1 cellular context compared by ENCODE assay signal in the genomic region with DNA sequence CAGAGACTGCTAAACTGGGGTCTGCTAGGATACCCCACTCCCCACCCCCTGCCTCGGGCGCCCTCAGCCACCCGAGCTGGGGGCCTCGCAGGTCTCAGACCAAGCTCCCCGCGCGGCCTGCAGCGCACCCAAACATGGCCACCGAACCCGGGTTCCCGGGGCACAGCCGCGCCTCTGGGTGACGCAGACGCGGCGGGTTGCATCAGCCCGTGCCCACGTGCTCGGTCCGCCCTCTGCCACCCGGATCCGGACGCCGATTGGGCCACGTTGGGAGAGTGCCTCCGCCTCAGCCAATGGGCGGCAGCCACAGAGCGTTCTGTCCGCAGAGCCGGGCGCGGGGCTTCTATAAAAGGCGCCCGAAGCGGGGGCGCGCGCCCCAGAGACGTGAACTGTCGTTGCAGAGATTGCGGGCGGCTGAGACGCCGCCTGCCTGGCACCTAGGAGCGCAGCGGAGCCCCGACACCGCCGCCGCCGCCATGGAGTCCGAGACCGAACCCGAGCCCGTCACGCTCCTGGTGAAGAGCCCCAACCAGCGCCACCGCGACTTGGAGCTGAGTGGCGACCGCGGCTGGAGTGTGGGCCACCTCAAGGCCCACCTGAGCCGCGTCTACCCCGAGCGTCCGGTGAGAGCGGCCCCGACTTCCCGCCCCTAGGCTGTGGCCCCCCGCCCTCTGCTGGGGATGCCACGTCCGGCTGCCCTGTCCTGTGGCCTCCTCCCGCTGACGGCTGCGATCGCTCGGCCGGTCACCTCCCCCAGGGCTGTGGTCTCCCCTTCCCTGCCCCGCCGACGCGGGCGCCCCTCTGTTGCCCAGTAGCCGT.
A peak's percentile ranks its signal among the peaks of the same experiment; 100 is the strongest.
TF ChIP-seq lines count a peak whose summit lies in the region.

A gene with protein sequence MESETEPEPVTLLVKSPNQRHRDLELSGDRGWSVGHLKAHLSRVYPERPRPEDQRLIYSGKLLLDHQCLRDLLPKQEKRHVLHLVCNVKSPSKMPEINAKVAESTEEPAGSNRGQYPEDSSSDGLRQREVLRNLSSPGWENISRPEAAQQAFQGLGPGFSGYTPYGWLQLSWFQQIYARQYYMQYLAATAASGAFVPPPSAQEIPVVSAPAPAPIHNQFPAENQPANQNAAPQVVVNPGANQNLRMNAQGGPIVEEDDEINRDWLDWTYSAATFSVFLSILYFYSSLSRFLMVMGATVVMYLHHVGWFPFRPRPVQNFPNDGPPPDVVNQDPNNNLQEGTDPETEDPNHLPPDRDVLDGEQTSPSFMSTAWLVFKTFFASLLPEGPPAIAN (plus strand): TSS at position 374 of the 819 bp plus-strand sequence. CDS start 103 bp downstream, at position 477.

TF ChIP-seq in WTC11, 78 proteins besides CTCF, POLR2A, EP300 and RAD21 (continued from another document and continues in another):
- TF ChIP-seq, protein P1, sequence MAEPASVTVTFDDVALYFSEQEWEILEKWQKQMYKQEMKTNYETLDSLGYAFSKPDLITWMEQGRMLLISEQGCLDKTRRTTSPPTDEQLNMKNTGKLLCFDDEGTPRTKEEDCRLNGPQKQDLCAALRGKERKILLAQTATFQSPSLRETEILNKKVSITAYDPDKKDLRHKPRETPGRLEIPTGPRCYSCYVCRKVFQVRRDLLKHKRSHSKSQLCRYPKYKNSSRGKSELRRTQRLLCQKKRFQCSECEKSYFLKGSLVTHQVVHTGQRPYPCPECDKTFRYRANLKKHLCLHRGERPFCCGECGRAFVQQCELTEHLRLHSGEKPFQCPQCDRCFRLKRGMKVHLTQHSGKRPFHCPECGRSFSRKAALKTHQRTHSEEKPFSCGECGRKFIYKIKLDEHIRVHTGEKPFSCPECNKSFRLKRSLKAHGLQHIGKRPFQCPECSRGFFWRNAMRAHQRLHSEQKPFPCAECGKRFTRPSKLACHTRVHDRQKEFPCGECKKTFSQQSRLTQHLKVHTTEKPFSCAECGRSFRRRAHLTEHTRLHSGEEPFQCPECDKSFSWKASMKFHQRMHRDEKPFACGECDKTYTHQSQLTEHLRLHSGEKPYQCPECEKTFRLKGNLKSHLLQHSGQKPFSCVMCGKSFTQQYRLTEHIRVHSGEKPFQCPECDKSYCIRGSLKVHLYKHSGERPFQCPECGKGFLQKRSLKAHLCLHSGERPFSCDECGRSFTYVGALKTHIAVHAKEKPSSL (CRISPR knock-in tag; conservative IDR thresholded peaks at IDR 0.05) = no peak
- TF ChIP-seq TP53 (CRISPR knock-in tag; IDR thresholded peaks at IDR 0.05) (no peak), HMGA2 (CRISPR knock-in tag; IDR thresholded peaks at IDR 0.05) (no peak), ZNF396 (CRISPR knock-in tag; IDR thresholded peaks at IDR 0.05; ENCODE audit: borderline replicate concordance) (no peak), EMX1 (CRISPR knock-in tag; IDR thresholded peaks at IDR 0.05) (no peak), RORB (CRISPR knock-in tag; IDR thresholded peaks at IDR 0.05) (no peak), RELA (CRISPR knock-in tag; IDR thresholded peaks at IDR 0.05; ENCODE audit: borderline replicate concordance) (no peak), FOXJ3 (CRISPR knock-in tag; IDR thresholded peaks at IDR 0.05; ENCODE audit: borderline replicate concordance) (no peak), SMAD4 (CRISPR knock-in tag; IDR thresholded peaks at IDR 0.05) (no peak), NR2C2 (CRISPR knock-in tag; IDR thresholded peaks at IDR 0.05) (no peak), CREM (CRISPR knock-in tag; IDR thresholded peaks at IDR 0.05) (peak; percentile 48; the same call in 1 of the 2 replicates), ZNF416 (CRISPR knock-in tag; IDR thresholded peaks at IDR 0.05) (no peak), CREB1 (CRISPR knock-in tag; IDR thresholded peaks at IDR 0.05) (no peak; the same call in 1 of the 2 replicates), ETV6 (CRISPR knock-in tag; IDR thresholded peaks at IDR 0.05) (no peak), KAT7 (CRISPR knock-in tag; IDR thresholded peaks at IDR 0.05; ENCODE audit: borderline replicate concordance) (no peak), MYBL2 (CRISPR knock-in tag; IDR thresholded peaks at IDR 0.05) (no peak; the same call in 1 of the 2 replicates), PRRX2 (CRISPR knock-in tag; IDR thresholded peaks at IDR 0.05) (no peak), JAZF1 (CRISPR knock-in tag; IDR thresholded peaks at IDR 0.05) (no peak), NFYB (CRISPR knock-in tag; conservative IDR thresholded peaks at IDR 0.05; ENCODE audit: low read depth) (peak; percentile 88), ZBTB21 (CRISPR knock-in tag; IDR thresholded peaks at IDR 0.05; ENCODE audit: borderline replicate concordance) (0 out of 2 replicates have a peak, but pooled peaks have one; percentile 34), GTF2I (CRISPR knock-in tag; conservative IDR thresholded peaks at IDR 0.05) (no peak), NR3C1 (CRISPR knock-in tag; conservative IDR thresholded peaks at IDR 0.05; ENCODE audit: low read depth) (no peak)
- TF ChIP-seq, protein P2, sequence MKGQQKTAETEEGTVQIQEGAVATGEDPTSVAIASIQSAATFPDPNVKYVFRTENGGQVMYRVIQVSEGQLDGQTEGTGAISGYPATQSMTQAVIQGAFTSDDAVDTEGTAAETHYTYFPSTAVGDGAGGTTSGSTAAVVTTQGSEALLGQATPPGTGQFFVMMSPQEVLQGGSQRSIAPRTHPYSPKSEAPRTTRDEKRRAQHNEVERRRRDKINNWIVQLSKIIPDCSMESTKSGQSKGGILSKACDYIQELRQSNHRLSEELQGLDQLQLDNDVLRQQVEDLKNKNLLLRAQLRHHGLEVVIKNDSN (CRISPR knock-in tag; IDR thresholded peaks at IDR 0.05) = peak; percentile 93
- TF ChIP-seq, protein P3, sequence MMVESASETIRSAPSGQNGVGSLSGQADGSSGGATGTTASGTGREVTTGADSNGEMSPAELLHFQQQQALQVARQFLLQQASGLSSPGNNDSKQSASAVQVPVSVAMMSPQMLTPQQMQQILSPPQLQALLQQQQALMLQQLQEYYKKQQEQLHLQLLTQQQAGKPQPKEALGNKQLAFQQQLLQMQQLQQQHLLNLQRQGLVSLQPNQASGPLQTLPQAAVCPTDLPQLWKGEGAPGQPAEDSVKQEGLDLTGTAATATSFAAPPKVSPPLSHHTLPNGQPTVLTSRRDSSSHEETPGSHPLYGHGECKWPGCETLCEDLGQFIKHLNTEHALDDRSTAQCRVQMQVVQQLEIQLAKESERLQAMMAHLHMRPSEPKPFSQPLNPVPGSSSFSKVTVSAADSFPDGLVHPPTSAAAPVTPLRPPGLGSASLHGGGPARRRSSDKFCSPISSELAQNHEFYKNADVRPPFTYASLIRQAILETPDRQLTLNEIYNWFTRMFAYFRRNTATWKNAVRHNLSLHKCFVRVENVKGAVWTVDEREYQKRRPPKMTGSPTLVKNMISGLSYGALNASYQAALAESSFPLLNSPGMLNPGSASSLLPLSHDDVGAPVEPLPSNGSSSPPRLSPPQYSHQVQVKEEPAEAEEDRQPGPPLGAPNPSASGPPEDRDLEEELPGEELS (CRISPR knock-in tag; IDR thresholded peaks at IDR 0.05) = peak; percentile 60; the same call in 1 of the 2 replicates
- TF ChIP-seq, protein P4, sequence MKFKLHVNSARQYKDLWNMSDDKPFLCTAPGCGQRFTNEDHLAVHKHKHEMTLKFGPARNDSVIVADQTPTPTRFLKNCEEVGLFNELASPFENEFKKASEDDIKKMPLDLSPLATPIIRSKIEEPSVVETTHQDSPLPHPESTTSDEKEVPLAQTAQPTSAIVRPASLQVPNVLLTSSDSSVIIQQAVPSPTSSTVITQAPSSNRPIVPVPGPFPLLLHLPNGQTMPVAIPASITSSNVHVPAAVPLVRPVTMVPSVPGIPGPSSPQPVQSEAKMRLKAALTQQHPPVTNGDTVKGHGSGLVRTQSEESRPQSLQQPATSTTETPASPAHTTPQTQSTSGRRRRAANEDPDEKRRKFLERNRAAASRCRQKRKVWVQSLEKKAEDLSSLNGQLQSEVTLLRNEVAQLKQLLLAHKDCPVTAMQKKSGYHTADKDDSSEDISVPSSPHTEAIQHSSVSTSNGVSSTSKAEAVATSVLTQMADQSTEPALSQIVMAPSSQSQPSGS (CRISPR knock-in tag; IDR thresholded peaks at IDR 0.05; ENCODE audit: borderline replicate concordance, low read depth) = no peak
- TF ChIP-seq, protein P5, sequence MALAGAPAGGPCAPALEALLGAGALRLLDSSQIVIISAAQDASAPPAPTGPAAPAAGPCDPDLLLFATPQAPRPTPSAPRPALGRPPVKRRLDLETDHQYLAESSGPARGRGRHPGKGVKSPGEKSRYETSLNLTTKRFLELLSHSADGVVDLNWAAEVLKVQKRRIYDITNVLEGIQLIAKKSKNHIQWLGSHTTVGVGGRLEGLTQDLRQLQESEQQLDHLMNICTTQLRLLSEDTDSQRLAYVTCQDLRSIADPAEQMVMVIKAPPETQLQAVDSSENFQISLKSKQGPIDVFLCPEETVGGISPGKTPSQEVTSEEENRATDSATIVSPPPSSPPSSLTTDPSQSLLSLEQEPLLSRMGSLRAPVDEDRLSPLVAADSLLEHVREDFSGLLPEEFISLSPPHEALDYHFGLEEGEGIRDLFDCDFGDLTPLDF (CRISPR knock-in tag; IDR thresholded peaks at IDR 0.05) = no peak
- TF ChIP-seq, protein P6, sequence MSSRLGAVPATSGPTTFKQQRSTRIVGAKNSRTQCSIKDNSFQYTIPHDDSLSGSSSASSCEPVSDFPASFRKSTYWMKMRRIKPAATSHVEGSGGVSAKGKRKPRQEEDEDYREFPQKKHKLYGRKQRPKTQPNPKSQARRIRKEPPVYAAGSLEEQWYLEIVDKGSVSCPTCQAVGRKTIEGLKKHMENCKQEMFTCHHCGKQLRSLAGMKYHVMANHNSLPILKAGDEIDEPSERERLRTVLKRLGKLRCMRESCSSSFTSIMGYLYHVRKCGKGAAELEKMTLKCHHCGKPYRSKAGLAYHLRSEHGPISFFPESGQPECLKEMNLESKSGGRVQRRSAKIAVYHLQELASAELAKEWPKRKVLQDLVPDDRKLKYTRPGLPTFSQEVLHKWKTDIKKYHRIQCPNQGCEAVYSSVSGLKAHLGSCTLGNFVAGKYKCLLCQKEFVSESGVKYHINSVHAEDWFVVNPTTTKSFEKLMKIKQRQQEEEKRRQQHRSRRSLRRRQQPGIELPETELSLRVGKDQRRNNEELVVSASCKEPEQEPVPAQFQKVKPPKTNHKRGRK (CRISPR knock-in tag; IDR thresholded peaks at IDR 0.05; ENCODE audit: borderline replicate concordance) = no peak
- TF ChIP-seq, protein P7, sequence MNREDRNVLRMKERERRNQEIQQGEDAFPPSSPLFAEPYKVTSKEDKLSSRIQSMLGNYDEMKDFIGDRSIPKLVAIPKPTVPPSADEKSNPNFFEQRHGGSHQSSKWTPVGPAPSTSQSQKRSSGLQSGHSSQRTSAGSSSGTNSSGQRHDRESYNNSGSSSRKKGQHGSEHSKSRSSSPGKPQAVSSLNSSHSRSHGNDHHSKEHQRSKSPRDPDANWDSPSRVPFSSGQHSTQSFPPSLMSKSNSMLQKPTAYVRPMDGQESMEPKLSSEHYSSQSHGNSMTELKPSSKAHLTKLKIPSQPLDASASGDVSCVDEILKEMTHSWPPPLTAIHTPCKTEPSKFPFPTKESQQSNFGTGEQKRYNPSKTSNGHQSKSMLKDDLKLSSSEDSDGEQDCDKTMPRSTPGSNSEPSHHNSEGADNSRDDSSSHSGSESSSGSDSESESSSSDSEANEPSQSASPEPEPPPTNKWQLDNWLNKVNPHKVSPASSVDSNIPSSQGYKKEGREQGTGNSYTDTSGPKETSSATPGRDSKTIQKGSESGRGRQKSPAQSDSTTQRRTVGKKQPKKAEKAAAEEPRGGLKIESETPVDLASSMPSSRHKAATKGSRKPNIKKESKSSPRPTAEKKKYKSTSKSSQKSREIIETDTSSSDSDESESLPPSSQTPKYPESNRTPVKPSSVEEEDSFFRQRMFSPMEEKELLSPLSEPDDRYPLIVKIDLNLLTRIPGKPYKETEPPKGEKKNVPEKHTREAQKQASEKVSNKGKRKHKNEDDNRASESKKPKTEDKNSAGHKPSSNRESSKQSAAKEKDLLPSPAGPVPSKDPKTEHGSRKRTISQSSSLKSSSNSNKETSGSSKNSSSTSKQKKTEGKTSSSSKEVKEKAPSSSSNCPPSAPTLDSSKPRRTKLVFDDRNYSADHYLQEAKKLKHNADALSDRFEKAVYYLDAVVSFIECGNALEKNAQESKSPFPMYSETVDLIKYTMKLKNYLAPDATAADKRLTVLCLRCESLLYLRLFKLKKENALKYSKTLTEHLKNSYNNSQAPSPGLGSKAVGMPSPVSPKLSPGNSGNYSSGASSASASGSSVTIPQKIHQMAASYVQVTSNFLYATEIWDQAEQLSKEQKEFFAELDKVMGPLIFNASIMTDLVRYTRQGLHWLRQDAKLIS (CRISPR knock-in tag; IDR thresholded peaks at IDR 0.05; ENCODE audit: borderline replicate concordance) = no peak
- TF ChIP-seq, protein P8, sequence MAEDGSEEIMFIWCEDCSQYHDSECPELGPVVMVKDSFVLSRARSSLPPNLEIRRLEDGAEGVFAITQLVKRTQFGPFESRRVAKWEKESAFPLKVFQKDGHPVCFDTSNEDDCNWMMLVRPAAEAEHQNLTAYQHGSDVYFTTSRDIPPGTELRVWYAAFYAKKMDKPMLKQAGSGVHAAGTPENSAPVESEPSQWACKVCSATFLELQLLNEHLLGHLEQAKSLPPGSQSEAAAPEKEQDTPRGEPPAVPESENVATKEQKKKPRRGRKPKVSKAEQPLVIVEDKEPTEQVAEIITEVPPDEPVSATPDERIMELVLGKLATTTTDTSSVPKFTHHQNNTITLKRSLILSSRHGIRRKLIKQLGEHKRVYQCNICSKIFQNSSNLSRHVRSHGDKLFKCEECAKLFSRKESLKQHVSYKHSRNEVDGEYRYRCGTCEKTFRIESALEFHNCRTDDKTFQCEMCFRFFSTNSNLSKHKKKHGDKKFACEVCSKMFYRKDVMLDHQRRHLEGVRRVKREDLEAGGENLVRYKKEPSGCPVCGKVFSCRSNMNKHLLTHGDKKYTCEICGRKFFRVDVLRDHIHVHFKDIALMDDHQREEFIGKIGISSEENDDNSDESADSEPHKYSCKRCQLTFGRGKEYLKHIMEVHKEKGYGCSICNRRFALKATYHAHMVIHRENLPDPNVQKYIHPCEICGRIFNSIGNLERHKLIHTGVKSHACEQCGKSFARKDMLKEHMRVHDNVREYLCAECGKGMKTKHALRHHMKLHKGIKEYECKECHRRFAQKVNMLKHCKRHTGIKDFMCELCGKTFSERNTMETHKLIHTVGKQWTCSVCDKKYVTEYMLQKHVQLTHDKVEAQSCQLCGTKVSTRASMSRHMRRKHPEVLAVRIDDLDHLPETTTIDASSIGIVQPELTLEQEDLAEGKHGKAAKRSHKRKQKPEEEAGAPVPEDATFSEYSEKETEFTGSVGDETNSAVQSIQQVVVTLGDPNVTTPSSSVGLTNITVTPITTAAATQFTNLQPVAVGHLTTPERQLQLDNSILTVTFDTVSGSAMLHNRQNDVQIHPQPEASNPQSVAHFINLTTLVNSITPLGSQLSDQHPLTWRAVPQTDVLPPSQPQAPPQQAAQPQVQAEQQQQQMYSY (CRISPR knock-in tag; IDR thresholded peaks at IDR 0.05) = no peak
- TF ChIP-seq, protein P9, sequence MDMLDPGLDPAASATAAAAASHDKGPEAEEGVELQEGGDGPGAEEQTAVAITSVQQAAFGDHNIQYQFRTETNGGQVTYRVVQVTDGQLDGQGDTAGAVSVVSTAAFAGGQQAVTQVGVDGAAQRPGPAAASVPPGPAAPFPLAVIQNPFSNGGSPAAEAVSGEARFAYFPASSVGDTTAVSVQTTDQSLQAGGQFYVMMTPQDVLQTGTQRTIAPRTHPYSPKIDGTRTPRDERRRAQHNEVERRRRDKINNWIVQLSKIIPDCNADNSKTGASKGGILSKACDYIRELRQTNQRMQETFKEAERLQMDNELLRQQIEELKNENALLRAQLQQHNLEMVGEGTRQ (CRISPR knock-in tag; IDR thresholded peaks at IDR 0.05) = peak; percentile 92
- TF ChIP-seq, protein P10, sequence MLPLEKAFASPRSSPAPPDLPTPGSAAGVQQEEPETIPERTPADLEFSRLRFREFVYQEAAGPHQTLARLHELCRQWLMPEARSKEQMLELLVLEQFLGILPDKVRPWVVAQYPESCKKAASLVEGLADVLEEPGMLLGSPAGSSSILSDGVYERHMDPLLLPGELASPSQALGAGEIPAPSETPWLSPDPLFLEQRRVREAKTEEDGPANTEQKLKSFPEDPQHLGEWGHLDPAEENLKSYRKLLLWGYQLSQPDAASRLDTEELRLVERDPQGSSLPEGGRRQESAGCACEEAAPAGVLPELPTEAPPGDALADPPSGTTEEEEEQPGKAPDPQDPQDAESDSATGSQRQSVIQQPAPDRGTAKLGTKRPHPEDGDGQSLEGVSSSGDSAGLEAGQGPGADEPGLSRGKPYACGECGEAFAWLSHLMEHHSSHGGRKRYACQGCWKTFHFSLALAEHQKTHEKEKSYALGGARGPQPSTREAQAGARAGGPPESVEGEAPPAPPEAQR (CRISPR knock-in tag; IDR thresholded peaks at IDR 0.05) = no peak
